1 cellular context compared by ENCODE assay signal in the genomic region with DNA sequence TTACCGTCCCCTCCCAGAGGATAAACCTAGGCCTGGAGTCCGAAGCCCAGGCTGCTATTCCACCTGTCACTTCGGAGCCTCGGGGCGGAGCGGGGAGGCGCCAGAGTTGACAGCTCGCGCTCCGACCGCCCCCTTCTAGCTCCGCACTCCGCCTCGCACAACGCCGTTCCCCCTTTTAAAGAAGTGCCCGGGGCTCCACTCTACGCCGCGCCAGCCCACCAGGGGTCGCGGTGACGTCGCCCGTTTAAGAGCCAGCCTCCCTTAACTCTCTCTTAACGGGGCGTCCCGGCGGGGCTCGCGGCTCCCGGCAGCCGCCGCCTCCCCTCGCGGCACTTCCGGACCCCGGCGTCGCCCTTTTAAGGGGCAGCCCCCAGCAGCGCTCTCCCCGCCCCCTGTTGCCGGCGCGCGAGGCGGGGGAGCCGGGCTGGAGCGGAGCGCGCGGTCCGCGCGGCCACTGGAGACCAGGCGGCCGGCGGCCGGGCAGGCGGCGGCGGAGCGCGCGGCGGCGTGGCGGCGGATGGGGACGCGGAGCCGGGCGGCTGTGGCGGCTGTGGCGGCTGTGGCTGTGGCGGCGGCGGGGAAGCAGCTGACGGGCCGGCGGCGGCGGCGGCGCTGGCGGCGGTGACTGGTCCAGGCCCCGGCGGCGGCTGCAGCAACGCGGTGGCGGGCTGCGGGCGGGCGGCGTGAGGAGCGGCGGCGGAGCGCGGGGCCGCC.
TF ChIP-seq lines count a peak whose summit lies in the region.

INAFM2 (plus strand) TSS at position 454 of the 714 bp plus-strand sequence. CDS start 364 bp downstream, outside the sequence.

TF ChIP-seq in K562, 482 proteins besides CTCF, POLR2A, EP300 and RAD21 (continued from another document and continues in another):
- TF ChIP-seq, protein P1, sequence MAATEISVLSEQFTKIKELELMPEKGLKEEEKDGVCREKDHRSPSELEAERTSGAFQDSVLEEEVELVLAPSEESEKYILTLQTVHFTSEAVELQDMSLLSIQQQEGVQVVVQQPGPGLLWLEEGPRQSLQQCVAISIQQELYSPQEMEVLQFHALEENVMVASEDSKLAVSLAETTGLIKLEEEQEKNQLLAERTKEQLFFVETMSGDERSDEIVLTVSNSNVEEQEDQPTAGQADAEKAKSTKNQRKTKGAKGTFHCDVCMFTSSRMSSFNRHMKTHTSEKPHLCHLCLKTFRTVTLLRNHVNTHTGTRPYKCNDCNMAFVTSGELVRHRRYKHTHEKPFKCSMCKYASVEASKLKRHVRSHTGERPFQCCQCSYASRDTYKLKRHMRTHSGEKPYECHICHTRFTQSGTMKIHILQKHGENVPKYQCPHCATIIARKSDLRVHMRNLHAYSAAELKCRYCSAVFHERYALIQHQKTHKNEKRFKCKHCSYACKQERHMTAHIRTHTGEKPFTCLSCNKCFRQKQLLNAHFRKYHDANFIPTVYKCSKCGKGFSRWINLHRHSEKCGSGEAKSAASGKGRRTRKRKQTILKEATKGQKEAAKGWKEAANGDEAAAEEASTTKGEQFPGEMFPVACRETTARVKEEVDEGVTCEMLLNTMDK (IDR thresholded peaks at IDR 0.05; ENCODE audit: borderline replicate concordance, insufficient read depth, low read depth, low read length, poor library complexity, severe bottlenecking) = peak; percentile 97
- TF ChIP-seq DDX20 (tag; IDR thresholded peaks at IDR 0.05; ENCODE audit: low read depth) (no peak), FOXM1 (IDR thresholded peaks at IDR 0.05; ENCODE audit: low read depth) (peak; percentile 98), FOXM1 (CRISPR knock-in tag; IDR thresholded peaks at IDR 0.05; ENCODE audit: low read depth) (0 out of 2 replicates have a peak, but pooled peaks have one; percentile 49), NFRKB (IDR thresholded peaks at IDR 0.05; ENCODE audit: low read depth) (no peak), RNF2 (IDR thresholded peaks at IDR 0.05) (peak; percentile 96), ZNF639 (CRISPR knock-in tag; conservative IDR thresholded peaks at IDR 0.05 in 1 of 2, IDR thresholded peaks at IDR 0.05 in 1 of 2) (no peak), ZBTB7A (IDR thresholded peaks at IDR 0.05; ENCODE audit: borderline replicate concordance, control insufficient read depth, low read depth, low read length) (peak; percentile 94), C11orf30 (IDR thresholded peaks at IDR 0.05; ENCODE audit: low read depth) (no peak), ZNF263 (CRISPR knock-in tag; IDR thresholded peaks at IDR 0.05; ENCODE audit: borderline replicate concordance) (peak; percentile 39; the same call in 1 of the 2 replicates), TEAD4 (IDR thresholded peaks at IDR 0.05; ENCODE audit: low read length) (no peak), TEAD4 (CRISPR knock-in tag; IDR thresholded peaks at IDR 0.05; ENCODE audit: borderline replicate concordance) (0 out of 2 replicates have a peak, but pooled peaks have one; percentile 60), ATF6 (CRISPR knock-in tag; IDR thresholded peaks at IDR 0.05) (peak; percentile 98), ZBTB9 (CRISPR knock-in tag; IDR thresholded peaks at IDR 0.05) (no peak), SAFB (IDR thresholded peaks at IDR 0.05; ENCODE audit: borderline replicate concordance, low read depth, low read length) (no peak), EWSR1 (IDR thresholded peaks at IDR 0.05; ENCODE audit: borderline replicate concordance, low read depth, partially characterized antibody) (no peak), BACH1 (tag; IDR thresholded peaks at IDR 0.05) (no peak), RBFOX2 (IDR thresholded peaks at IDR 0.05; ENCODE audit: low read depth, low read length) (peak; percentile 70), TBP (optimal IDR thresholded peaks at IDR 0.05; ENCODE audit: low read depth, low read length) (peak; percentile 50), SNRNP70 (optimal IDR thresholded peaks at IDR 0.05; ENCODE audit: low read depth, low read length) (no peak), RBM25 (IDR thresholded peaks at IDR 0.05; ENCODE audit: low read depth, low read length, severe bottlenecking) (peak; percentile 41), ZBED1 (IDR thresholded peaks at IDR 0.05) (no peak), GABPA (tag; conservative IDR thresholded peaks at IDR 0.05; ENCODE audit: low read depth) (peak; percentile 59), PHF21A (IDR thresholded peaks at IDR 0.05; ENCODE audit: borderline replicate concordance, low read depth) (0 out of 2 replicates have a peak, but pooled peaks have one; percentile 56), TBL1XR1 (IDR thresholded peaks at IDR 0.05; ENCODE audit: low read length in 2 of 2) (peak in 1 of 2 experiments; percentile 28; a peak in 2 of 4 replicates), KAT7 (CRISPR knock-in tag; IDR thresholded peaks at IDR 0.05; ENCODE audit: borderline replicate concordance) (peak; percentile 52; the same call in 1 of the 2 replicates), NRF1 (conservative IDR thresholded peaks at IDR 0.05 in 1 of 2, IDR thresholded peaks at IDR 0.05 in 1 of 2) (peak; percentile 68 to 71), EHMT2 (IDR thresholded peaks at IDR 0.05) (no peak), ELK1 (CRISPR knock-in tag; IDR thresholded peaks at IDR 0.05) (no peak), MCM7 (IDR thresholded peaks at IDR 0.05) (no peak), TGIF2 (CRISPR knock-in tag; IDR thresholded peaks at IDR 0.05) (peak; percentile 90; the same call in 1 of the 2 replicates), HDAC1 (IDR thresholded peaks at IDR 0.05) (peak in 1 of 2 experiments; percentile 34; a peak in 1 of 4 replicates), CHD2 (IDR thresholded peaks at IDR 0.05; ENCODE audit: low read depth, low read length) (peak; percentile 31; the same call in 1 of the 2 replicates), ZNF511 (CRISPR knock-in tag; IDR thresholded peaks at IDR 0.05) (peak; percentile 94; the same call in 1 of the 2 replicates), SREBF1 (IDR thresholded peaks at IDR 0.05; ENCODE audit: borderline replicate concordance, low read depth, low read length) (no peak)
- TF ChIP-seq, protein P2, sequence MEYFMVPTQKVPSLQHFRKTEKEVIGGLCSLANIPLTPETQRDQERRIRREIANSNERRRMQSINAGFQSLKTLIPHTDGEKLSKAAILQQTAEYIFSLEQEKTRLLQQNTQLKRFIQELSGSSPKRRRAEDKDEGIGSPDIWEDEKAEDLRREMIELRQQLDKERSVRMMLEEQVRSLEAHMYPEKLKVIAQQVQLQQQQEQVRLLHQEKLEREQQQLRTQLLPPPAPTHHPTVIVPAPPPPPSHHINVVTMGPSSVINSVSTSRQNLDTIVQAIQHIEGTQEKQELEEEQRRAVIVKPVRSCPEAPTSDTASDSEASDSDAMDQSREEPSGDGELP (CRISPR knock-in tag; IDR thresholded peaks at IDR 0.05; ENCODE audit: borderline replicate concordance) = peak; percentile 86
- TF ChIP-seq, protein P3, sequence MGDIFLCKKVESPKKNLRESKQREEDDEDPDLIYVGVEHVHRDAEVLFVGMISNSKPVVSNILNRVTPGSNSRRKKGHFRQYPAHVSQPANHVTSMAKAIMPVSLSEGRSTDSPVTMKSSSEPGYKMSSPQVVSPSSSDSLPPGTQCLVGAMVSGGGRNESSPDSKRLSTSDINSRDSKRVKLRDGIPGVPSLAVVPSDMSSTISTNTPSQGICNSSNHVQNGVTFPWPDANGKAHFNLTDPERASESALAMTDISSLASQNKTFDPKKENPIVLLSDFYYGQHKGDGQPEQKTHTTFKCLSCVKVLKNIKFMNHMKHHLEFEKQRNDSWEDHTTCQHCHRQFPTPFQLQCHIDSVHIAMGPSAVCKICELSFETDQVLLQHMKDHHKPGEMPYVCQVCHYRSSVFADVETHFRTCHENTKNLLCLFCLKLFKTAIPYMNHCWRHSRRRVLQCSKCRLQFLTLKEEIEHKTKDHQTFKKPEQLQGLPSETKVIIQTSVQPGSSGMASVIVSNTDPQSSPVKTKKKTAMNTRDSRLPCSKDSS (IDR thresholded peaks at IDR 0.05; ENCODE audit: low read depth, partially characterized antibody) = no peak
- TF ChIP-seq, protein P4, sequence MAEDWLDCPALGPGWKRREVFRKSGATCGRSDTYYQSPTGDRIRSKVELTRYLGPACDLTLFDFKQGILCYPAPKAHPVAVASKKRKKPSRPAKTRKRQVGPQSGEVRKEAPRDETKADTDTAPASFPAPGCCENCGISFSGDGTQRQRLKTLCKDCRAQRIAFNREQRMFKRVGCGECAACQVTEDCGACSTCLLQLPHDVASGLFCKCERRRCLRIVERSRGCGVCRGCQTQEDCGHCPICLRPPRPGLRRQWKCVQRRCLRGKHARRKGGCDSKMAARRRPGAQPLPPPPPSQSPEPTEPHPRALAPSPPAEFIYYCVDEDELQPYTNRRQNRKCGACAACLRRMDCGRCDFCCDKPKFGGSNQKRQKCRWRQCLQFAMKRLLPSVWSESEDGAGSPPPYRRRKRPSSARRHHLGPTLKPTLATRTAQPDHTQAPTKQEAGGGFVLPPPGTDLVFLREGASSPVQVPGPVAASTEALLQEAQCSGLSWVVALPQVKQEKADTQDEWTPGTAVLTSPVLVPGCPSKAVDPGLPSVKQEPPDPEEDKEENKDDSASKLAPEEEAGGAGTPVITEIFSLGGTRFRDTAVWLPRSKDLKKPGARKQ (CRISPR knock-in tag; IDR thresholded peaks at IDR 0.05) = no peak
- TF ChIP-seq, protein P5, sequence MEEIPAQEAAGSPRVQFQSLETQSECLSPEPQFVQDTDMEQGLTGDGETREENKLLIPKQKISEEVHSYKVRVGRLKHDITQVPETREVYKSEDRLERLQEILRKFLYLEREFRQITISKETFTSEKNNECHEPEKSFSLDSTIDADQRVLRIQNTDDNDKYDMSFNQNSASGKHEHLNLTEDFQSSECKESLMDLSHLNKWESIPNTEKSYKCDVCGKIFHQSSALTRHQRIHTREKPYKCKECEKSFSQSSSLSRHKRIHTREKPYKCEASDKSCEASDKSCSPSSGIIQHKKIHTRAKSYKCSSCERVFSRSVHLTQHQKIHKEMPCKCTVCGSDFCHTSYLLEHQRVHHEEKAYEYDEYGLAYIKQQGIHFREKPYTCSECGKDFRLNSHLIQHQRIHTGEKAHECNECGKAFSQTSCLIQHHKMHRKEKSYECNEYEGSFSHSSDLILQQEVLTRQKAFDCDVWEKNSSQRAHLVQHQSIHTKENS (CRISPR knock-in tag; IDR thresholded peaks at IDR 0.05) = no peak
- TF ChIP-seq, protein P6, sequence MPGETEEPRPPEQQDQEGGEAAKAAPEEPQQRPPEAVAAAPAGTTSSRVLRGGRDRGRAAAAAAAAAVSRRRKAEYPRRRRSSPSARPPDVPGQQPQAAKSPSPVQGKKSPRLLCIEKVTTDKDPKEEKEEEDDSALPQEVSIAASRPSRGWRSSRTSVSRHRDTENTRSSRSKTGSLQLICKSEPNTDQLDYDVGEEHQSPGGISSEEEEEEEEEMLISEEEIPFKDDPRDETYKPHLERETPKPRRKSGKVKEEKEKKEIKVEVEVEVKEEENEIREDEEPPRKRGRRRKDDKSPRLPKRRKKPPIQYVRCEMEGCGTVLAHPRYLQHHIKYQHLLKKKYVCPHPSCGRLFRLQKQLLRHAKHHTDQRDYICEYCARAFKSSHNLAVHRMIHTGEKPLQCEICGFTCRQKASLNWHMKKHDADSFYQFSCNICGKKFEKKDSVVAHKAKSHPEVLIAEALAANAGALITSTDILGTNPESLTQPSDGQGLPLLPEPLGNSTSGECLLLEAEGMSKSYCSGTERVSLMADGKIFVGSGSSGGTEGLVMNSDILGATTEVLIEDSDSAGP (CRISPR knock-in tag; IDR thresholded peaks at IDR 0.05) = peak; percentile 75; the same call in 1 of the 2 replicates
